Comparison of ENCODE assay signal across 14 cellular contexts in the genomic region with DNA sequence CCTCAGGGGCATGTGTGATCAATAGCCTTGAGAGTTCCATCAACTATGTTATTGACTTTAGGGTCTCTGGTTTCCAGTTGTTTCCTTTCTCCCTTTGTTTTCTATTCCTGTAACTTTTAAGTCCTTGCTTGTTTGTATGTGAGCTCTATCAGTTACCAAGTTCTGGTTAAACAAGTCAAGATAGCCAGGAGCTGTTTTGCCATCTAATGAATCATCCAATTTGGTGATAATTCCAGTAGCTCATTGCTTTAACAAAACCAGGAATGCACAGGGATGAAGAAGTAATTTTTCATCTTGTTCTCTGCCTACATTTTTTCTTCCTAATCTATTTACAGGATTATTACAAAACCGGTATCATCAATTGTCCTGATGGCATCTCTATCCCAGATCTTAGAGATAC. TPM values are rescaled to one million over a fixed set of nuclear protein-coding genes. Genes with fewer than 3 reads are reported as not detected.
DNase-seq lines count a peak whose midpoint lies in the region; ATAC-seq and TF ChIP-seq lines count a peak whose summit lies in the region.
"Had no signal": no experiment of that assay in that cellular context is flagged by ENCODE, and none has a peak within 500 bp of the region (broad histone marks: within the 10 kb centered on the region; RNA-seq: fewer than 3 reads in every experiment).

No MANE protein-coding gene starts in this region.

- intact Hi-C loops in tibial artery (cut with DNase I; ENCODE audit: low total_unique reads), result no loop called here

- CTCF ChIA-PET in T-cell (lab: Charles Lee), result no interaction called here

- no peak for ATAC-seq in activated T-cell treated with anti-CD3 and anti-CD28 coated beads, Interleukin-2, amount 50 U/mL, for 72 hours (replicated peaks in 1 of 2)
- ATAC-seq in T-cell (replicated peaks in 1 of 4) (no peak), omental fat pad (ENCODE audit: low FRiP score) (no peak)
- ATAC-seq in stimulated activated memory B cell treated with anti-CD40 and anti-IgM and Interleukin-4, amounts not matched to agents 10 μg/mL and 1 μg/mL and 100 μg/mL, for 72 hours, result no peak

- no peaks in the 10 kb centered on the region for H3K4me1 ChIP-seq in tibial artery

- H3K27ac Mint-ChIP-seq in activated T-cell treated with anti-CD3 and anti-CD28 coated beads, Interleukin-2, amount 50 U/mL, for 72 hours, result peak overlapping the region; percentile 85
- H3K27ac Mint-ChIP-seq in T-cell, result peak overlapping the region; percentile 33 to 72
- peak overlapping the region in 4 of 6 donors; percentile 12 to 79 (median 64) for H3K27ac Mint-ChIP-seq in immature natural killer cell
- peak overlapping the region; percentile 13 for H3K27ac Mint-ChIP-seq in stimulated activated memory B cell treated with anti-CD40 and anti-IgM and Interleukin-4, amounts not matched to agents 10 μg/mL and 1 μg/mL and 100 μg/mL, for 72 hours

- H3K36me3 ChIP-seq in tibial artery (peaks cover 35 to 82% (median 43%) of the 10 kb centered on the region in 3 donors), MG63 (peaks cover 45% of the 10 kb centered on the region)

- no peak overlapping the region for H3K4me3 Mint-ChIP-seq in activated T-cell treated with anti-CD3 and anti-CD28 coated beads, Interleukin-2, amount 50 U/mL, for 72 hours
- H3K4me3 Mint-ChIP-seq in T-cell, result no peak overlapping the region
- H3K4me3 Mint-ChIP-seq in immature natural killer cell, result no peak overlapping the region
- H3K4me3 Mint-ChIP-seq in stimulated activated memory B cell treated with anti-CD40 and anti-IgM and Interleukin-4, amounts not matched to agents 10 μg/mL and 1 μg/mL and 100 μg/mL, for 72 hours, result no peak overlapping the region

- POLR2A ChIA-PET in T-cell (lab: Charles Lee), result interaction anchor here (0.5 to 0.6 kb wide), 3 partner anchors 12 to 56 kb away, joined by 3 to 11 read pairs (median 3); no protein-coding TSS in a partner anchor

- TF ChIP-seq CTCF in tibial artery (IDR thresholded peaks at IDR 0.05), result no peak
- no peak for TF ChIP-seq CTCF in omental fat pad (IDR thresholded peaks at IDR 0.05)

- H3K36me3 Mint-ChIP-seq in activated T-cell treated with anti-CD3 and anti-CD28 coated beads, Interleukin-2, amount 50 U/mL, for 72 hours (ENCODE audit: insufficient read depth in 2 of 2), result peaks cover 5 to 16% of the 10 kb centered on the region in 2 donors
- H3K36me3 Mint-ChIP-seq in T-cell, result peaks cover 50% of the 10 kb centered on the region
- H3K36me3 Mint-ChIP-seq in immature natural killer cell, result peaks cover 14 to 27% (median 16%) of the 10 kb centered on the region in 3 donors
- H3K36me3 Mint-ChIP-seq in stimulated activated memory B cell treated with anti-CD40 and anti-IgM and Interleukin-4, amounts not matched to agents 10 μg/mL and 1 μg/mL and 100 μg/mL, for 72 hours, result peaks cover 60% of the 10 kb centered on the region

- H3K9me3 ChIP-seq in tibial artery, result no peaks in the 10 kb centered on the region
- H3K9me3 ChIP-seq in MG63, result no peaks in the 10 kb centered on the region

- H3K9me3 Mint-ChIP-seq in activated T-cell treated with anti-CD3 and anti-CD28 coated beads, Interleukin-2, amount 50 U/mL, for 72 hours, result no peaks in the 10 kb centered on the region
- H3K9me3 Mint-ChIP-seq in T-cell (no peaks in the 10 kb centered on the region), immature natural killer cell (no peaks in the 10 kb centered on the region)
- H3K9me3 Mint-ChIP-seq in stimulated activated memory B cell treated with anti-CD40 and anti-IgM and Interleukin-4, amounts not matched to agents 10 μg/mL and 1 μg/mL and 100 μg/mL, for 72 hours, result no peaks in the 10 kb centered on the region

- H3K27me3 ChIP-seq in tibial artery (no peaks in the 10 kb centered on the region), MG63 (no peaks in the 10 kb centered on the region)

- DNase-seq in activated T-cell treated with anti-CD3 and anti-CD28 coated beads, Interleukin-2, amount 50 U/mL, for 72 hours, result no peak
- DNase-seq in activated T-cell treated with anti-CD3 and anti-CD28 coated beads for 4 hours, result no peak
- DNase-seq in T-cell, result no peak
- no peak for DNase-seq in immature natural killer cell
- no peak for DNase-seq in tibial artery
- no peak for DNase-seq in omental fat pad (ENCODE audit: low spot score)
- no peak for DNase-seq in MG63
- DNase-seq: AML-193, DMS 273 treated with DMSO at 0.1 percent for 48 hours, NCI-H69 had no signal

- H3K27me3 Mint-ChIP-seq in activated T-cell treated with anti-CD3 and anti-CD28 coated beads, Interleukin-2, amount 50 U/mL, for 72 hours (ENCODE audit: low read depth), result no peaks in the 10 kb centered on the region
- H3K27me3 Mint-ChIP-seq in T-cell (no peaks in the 10 kb centered on the region), immature natural killer cell (ENCODE audit: low read depth in 3 of 3) (peaks cover 0 to 3% (median 0%) of the 10 kb centered on the region in 3 donors)
- H3K27me3 Mint-ChIP-seq in stimulated activated memory B cell treated with anti-CD40 and anti-IgM and Interleukin-4, amounts not matched to agents 10 μg/mL and 1 μg/mL and 100 μg/mL, for 72 hours, result no peaks in the 10 kb centered on the region

- no peak overlapping the region for H3K27ac ChIP-seq in tibial artery
- H3K27ac ChIP-seq: PC-9 had no signal

- H3K4me3 ChIP-seq in tibial artery (no peak overlapping the region), MG63 (no peak overlapping the region)
- H3K4me3 ChIP-seq: PC-9 had no signal

- no peaks in the 10 kb centered on the region for H3K4me1 Mint-ChIP-seq in activated T-cell treated with anti-CD3 and anti-CD28 coated beads, Interleukin-2, amount 50 U/mL, for 72 hours (ENCODE audit: low read depth)
- peaks cover 15 to 20% (median 17%) of the 10 kb centered on the region in 3 donors for H3K4me1 Mint-ChIP-seq in T-cell
- peaks cover 4 to 23% of the 10 kb centered on the region in 2 donors for H3K4me1 Mint-ChIP-seq in immature natural killer cell
- H3K4me1 Mint-ChIP-seq in stimulated activated memory B cell treated with anti-CD40 and anti-IgM and Interleukin-4, amounts not matched to agents 10 μg/mL and 1 μg/mL and 100 μg/mL, for 72 hours, result peaks cover 4% of the 10 kb centered on the region

RNA-seq across cellular contexts. Expression of a gene that starts 36.5 kb away (rescaled TPM):
- total RNA-seq in activated T-cell treated with anti-CD3 and anti-CD28 coated beads, Interleukin-2, amount 50 U/mL, for 72 hours, result 10 to 100 TPM; 48.5 to 58.9 TPM
- total RNA-seq in T-cell (10 to 100 TPM; 29.7 to 39.8 (median 33.3) TPM), omental fat pad (100 to 1,000 TPM in 1 of 4 donors, 10 to 100 TPM in 3; 80.9 to 117 (median 89.4) TPM)
- polyA plus RNA-seq in immature natural killer cell, result 10 to 100 TPM; 41.1 to 50.5 (median 47.5) TPM
- total RNA-seq in MG63 (2014; rRNA removed; shearing (Covaris generic); ENCODE audit: low replicate concordance), result 41.0 and 61.1 TPM in 2 replicates

RNA-seq across cellular contexts. Expression of a gene that starts 36.6 kb away (rescaled TPM):
- under 1 TPM; 0.25 to 0.48 TPM for total RNA-seq in activated T-cell treated with anti-CD3 and anti-CD28 coated beads, Interleukin-2, amount 50 U/mL, for 72 hours
- total RNA-seq in T-cell (under 1 TPM in 4 of 5 donors, not detected in 1; 0.13 to 0.44 (median 0.25) TPM), omental fat pad (not detected)
- polyA plus RNA-seq in immature natural killer cell, result under 1 TPM in 2 of 3 donors, not detected in 1; 0.09 TPM
- total RNA-seq in MG63 (2014; rRNA removed; shearing (Covaris generic); ENCODE audit: low replicate concordance), result not detected in 2 replicates
- total RNA-seq: Daoy, H1, PC-9 had no signal

Comparison
In these comparisons a context has a peak if more than half of its experiments do, and no peak if none do; other contexts are left out.
1. H3K27ac Mint-ChIP-seq: peak in every context shown above with its lines; median percentile 85 in activated T-cell treated with anti-CD3 and anti-CD28 coated beads, Interleukin-2, amount 50 U/mL, for 72 hours; 64 in immature natural killer cell; 52 in T-cell; 13 in stimulated activated memory B cell treated with anti-CD40 and anti-IgM and Interleukin-4, amounts not matched to agents 10 μg/mL and 1 μg/mL and 100 μg/mL, for 72 hours.